In genomic region chr5:177554474-177555111, GRCh38 we compare ENCODE assay signal across 1 cellular context.
A peak's percentile ranks its signal among the peaks of the same experiment; 100 is the strongest.
TF ChIP-seq lines count a peak whose summit lies in the region.

FAM193B (minus strand) TSS chr5:177554563; CDS start chr5:177554458, 105 bp downstream.

TF ChIP-seq in HepG2, 621 proteins besides CTCF, POLR2A, EP300 and RAD21 (continued from another document and continues in another):
- TF ChIP-seq IRF9 (CRISPR knock-in tag; IDR thresholded peaks at IDR 0.05; ENCODE audit: borderline replicate concordance) (no peak), HOXA5 (CRISPR knock-in tag; IDR thresholded peaks at IDR 0.05) (0 out of 2 replicates have a peak, but pooled peaks have one; percentile 28), PRDM4 (CRISPR knock-in tag; IDR thresholded peaks at IDR 0.05; ENCODE audit: borderline replicate concordance) (no peak), SNRNP70 (IDR thresholded peaks at IDR 0.05; ENCODE audit: low read depth, low read length) (no peak), EED (CRISPR knock-in tag; IDR thresholded peaks at IDR 0.05) (no peak), RORA (CRISPR knock-in tag; IDR thresholded peaks at IDR 0.05) (no peak), ZFAT (CRISPR knock-in tag; conservative IDR thresholded peaks at IDR 0.05) (no peak), E2F2 (CRISPR knock-in tag; IDR thresholded peaks at IDR 0.05; ENCODE audit: borderline replicate concordance) (no peak), CERS6 (CRISPR knock-in tag; IDR thresholded peaks at IDR 0.05) (no peak), ZBTB44 (CRISPR knock-in tag; IDR thresholded peaks at IDR 0.05) (no peak), BHLHE40 (IDR thresholded peaks at IDR 0.05; ENCODE audit: low read length) (no peak), ZNF468 (CRISPR knock-in tag; IDR thresholded peaks at IDR 0.05) (no peak), AGO2 (optimal IDR thresholded peaks at IDR 0.05; ENCODE audit: low read depth, low read length) (no peak), ZNF234 (CRISPR knock-in tag; conservative IDR thresholded peaks at IDR 0.05) (no peak), GPN1 (CRISPR knock-in tag; IDR thresholded peaks at IDR 0.05; ENCODE audit: borderline replicate concordance) (no peak), DNMT1 (CRISPR knock-in tag; IDR thresholded peaks at IDR 0.05) (0 out of 2 replicates have a peak, but pooled peaks have one; percentile 40), CREBL2 (CRISPR knock-in tag; IDR thresholded peaks at IDR 0.05; ENCODE audit: borderline replicate concordance) (no peak), RBFOX2 (IDR thresholded peaks at IDR 0.05; ENCODE audit: low read depth, low read length) (peak; percentile 68), ARNTL (CRISPR knock-in tag; IDR thresholded peaks at IDR 0.05) (no peak), NR0B2 (CRISPR knock-in tag; IDR thresholded peaks at IDR 0.05) (no peak; the same call in 1 of the 2 replicates), ZNF318 (CRISPR knock-in tag; IDR thresholded peaks at IDR 0.05) (no peak), MLLT10 (CRISPR knock-in tag; IDR thresholded peaks at IDR 0.05) (no peak), CHD4 (IDR thresholded peaks at IDR 0.05; ENCODE audit: borderline replicate concordance, low read length) (peak; percentile 61; the same call in 1 of the 2 replicates), ZNF143 (CRISPR knock-in tag; IDR thresholded peaks at IDR 0.05) (peak; percentile 67), MEF2D (CRISPR knock-in tag; IDR thresholded peaks at IDR 0.05) (no peak), PREB (CRISPR knock-in tag; IDR thresholded peaks at IDR 0.05) (no peak), ARHGAP35 (CRISPR knock-in tag; IDR thresholded peaks at IDR 0.05; ENCODE audit: borderline replicate concordance) (no peak), ZKSCAN8 (CRISPR knock-in tag; IDR thresholded peaks at IDR 0.05; ENCODE audit: borderline replicate concordance) (no peak), ZC3H13 (CRISPR knock-in tag; IDR thresholded peaks at IDR 0.05) (0 out of 2 replicates have a peak, but pooled peaks have one; percentile 64), NFYB (CRISPR knock-in tag; IDR thresholded peaks at IDR 0.05) (no peak), IRF2 (CRISPR knock-in tag; IDR thresholded peaks at IDR 0.05) (peak; percentile 67), SETDB1 (CRISPR knock-in tag; IDR thresholded peaks at IDR 0.05; ENCODE audit: borderline replicate concordance) (no peak), ZNF879 (CRISPR knock-in tag; IDR thresholded peaks at IDR 0.05) (no peak), TGIF2 (CRISPR knock-in tag; IDR thresholded peaks at IDR 0.05) (0 out of 2 replicates have a peak, but pooled peaks have one; percentile 24), POLR2AphosphoS2 (IDR thresholded peaks at IDR 0.05; ENCODE audit: low read depth, low read length) (no peak), CC2D1A (CRISPR knock-in tag; IDR thresholded peaks at IDR 0.05) (no peak), HDAC6 (IDR thresholded peaks at IDR 0.05; ENCODE audit: low read depth, low read length) (no peak), TAF15 (IDR thresholded peaks at IDR 0.05; ENCODE audit: low read depth, low read length, poor library complexity, severe bottlenecking) (no peak), NR3C1 (CRISPR knock-in tag; IDR thresholded peaks at IDR 0.05) (no peak), ZSCAN31 (CRISPR knock-in tag; IDR thresholded peaks at IDR 0.05; ENCODE audit: low read depth) (no peak), FOXP1 (IDR thresholded peaks at IDR 0.05) (no peak), FOXP1 (CRISPR knock-in tag; IDR thresholded peaks at IDR 0.05) (0 out of 2 replicates have a peak, but pooled peaks have one; percentile 11), ZNF883 (CRISPR knock-in tag; IDR thresholded peaks at IDR 0.05; ENCODE audit: not compliant biosample characterization) (no peak), ATF4 (CRISPR knock-in tag; IDR thresholded peaks at IDR 0.05) (0 out of 4 replicates have a peak, but pooled peaks of 1 of the 2 experiments have one; percentile 22), ZNF792 (CRISPR knock-in tag; IDR thresholded peaks at IDR 0.05) (0 out of 2 replicates have a peak, but pooled peaks have one; percentile 34), U2AF1 (optimal IDR thresholded peaks at IDR 0.05; ENCODE audit: low read depth, low read length) (no peak), SRSF4 (IDR thresholded peaks at IDR 0.05; ENCODE audit: low read depth, low read length, poor library complexity, severe bottlenecking) (no peak)
